Comparison of ENCODE assay signal across 8 cellular contexts in genomic region chr12:108773798-108774788, GRCh38. TPM values are rescaled to one million over a fixed set of nuclear protein-coding genes. Genes with fewer than 3 reads are reported as not detected.
DNase-seq lines count a peak whose midpoint lies in the region; ATAC-seq and TF ChIP-seq lines count a peak whose summit lies in the region.

No MANE protein-coding gene starts in this region.

- peak overlapping the region; percentile 19 for H3K9ac ChIP-seq in mucosa of stomach (ENCODE audit: low read length)

- H3K4me1 ChIP-seq in HAP-1: peaks cover 9% of the 10 kb centered on the region; the same call in 1 of the 2 replicates
- peaks cover 0 to 35% (median 0%) of the 10 kb centered on the region in 4 donors for H3K4me1 ChIP-seq in Peyer's patch
- peaks cover 13% of the 10 kb centered on the region for H3K4me1 ChIP-seq in mucosa of stomach (ENCODE audit: control insufficient read depth, insufficient read depth, low read length)
- no peaks in the 10 kb centered on the region for H3K4me1 ChIP-seq in CD4-positive, alpha-beta memory T cell (ENCODE audit: insufficient read depth, low read length)

- CTCF ChIA-PET in CD4-positive, alpha-beta memory T cell (lab: Charles Lee; ENCODE audit: partially characterized antibody): no interaction called here

- no peak overlapping the region for H3K4me3 ChIP-seq in HAP-1
- peak overlapping the region in 1 of 4 donors; percentile 8 for H3K4me3 ChIP-seq in Peyer's patch
- no peak overlapping the region for H3K4me3 ChIP-seq in mucosa of stomach (ENCODE audit: low read length)
- H3K4me3 ChIP-seq in CD4-positive, alpha-beta memory T cell (ENCODE audit: low read length in 2 of 2): no peak overlapping the region

- peak; percentile 17 to 27 for TF ChIP-seq POLR2A in Peyer's patch (IDR thresholded peaks at IDR 0.05)

- H3K27me3 ChIP-seq in HAP-1 (ENCODE audit: low read depth): peaks cover under 1% of the 10 kb centered on the region; the same call in 1 of the 2 replicates
- no peaks in the 10 kb centered on the region for H3K27me3 ChIP-seq in Peyer's patch
- no peaks in the 10 kb centered on the region for H3K27me3 ChIP-seq in mucosa of stomach (ENCODE audit: control insufficient read depth, insufficient read depth, low read length)
- no peaks in the 10 kb centered on the region for H3K27me3 ChIP-seq in CD4-positive, alpha-beta memory T cell (ENCODE audit: insufficient read depth, low read length)

- H3K27ac ChIP-seq in Peyer's patch: peak overlapping the region; percentile 42 to 83 (median 70)
- H3K27ac ChIP-seq in CD4-positive, alpha-beta memory T cell (ENCODE audit: low read depth, low read length): no peak overlapping the region

- TF ChIP-seq CTCF in Peyer's patch (IDR thresholded peaks at IDR 0.05): no peak

- POLR2A ChIA-PET in CD4-positive, alpha-beta memory T cell (lab: Charles Lee; ENCODE audit: partially characterized antibody): no interaction called here

- DNase-seq in HAP-1 (ENCODE audit: low spot score in 2 of 2) (peak; percentile 34 to 44), Peyer's patch (peak; percentile 24 to 87 (median 79))
- no peak for DNase-seq in activated CD4-positive, alpha-beta T cell treated with anti-CD3 and anti-CD28 coated beads for 48 hours
- no peak for DNase-seq in CD4-positive, alpha-beta memory T cell

- H3K9me3 ChIP-seq in HAP-1: no peaks in the 10 kb centered on the region
- H3K9me3 ChIP-seq in Peyer's patch: no peaks in the 10 kb centered on the region
- no peaks in the 10 kb centered on the region for H3K9me3 ChIP-seq in mucosa of stomach (ENCODE audit: control insufficient read depth, low read length)
- no peaks in the 10 kb centered on the region for H3K9me3 ChIP-seq in CD4-positive, alpha-beta memory T cell (ENCODE audit: control insufficient read depth in 1 of 2, low read length in 2 of 2)

- in situ Hi-C loops in HAP-1 (cut with MboI; ENCODE audit: low sequenced_read_pairs): no loop called here

- no peaks in the 10 kb centered on the region for H3K36me3 ChIP-seq in HAP-1 (replicated peaks)
- H3K36me3 ChIP-seq in Peyer's patch: no peaks in the 10 kb centered on the region
- no peaks in the 10 kb centered on the region for H3K36me3 ChIP-seq in mucosa of stomach (ENCODE audit: control insufficient read depth, insufficient read depth, low read length)
- no peaks in the 10 kb centered on the region for H3K36me3 ChIP-seq in CD4-positive, alpha-beta memory T cell (ENCODE audit: insufficient read depth, low read length)

- H3K4me1 Mint-ChIP-seq in CD4-positive, alpha-beta memory T cell: peaks cover 0 to 3% (median 1%) of the 10 kb centered on the region in 4 donors

- peaks cover 4 to 8% of the 10 kb centered on the region in 2 donors for H3K27me3 Mint-ChIP-seq in CD4-positive, alpha-beta memory T cell

- H3K9me3 Mint-ChIP-seq in CD4-positive, alpha-beta memory T cell: no peaks in the 10 kb centered on the region

- H3K36me3 Mint-ChIP-seq in CD4-positive, alpha-beta memory T cell: no peaks in the 10 kb centered on the region

- no peak overlapping the region for H3K4me3 Mint-ChIP-seq in CD4-positive, alpha-beta memory T cell

- peak; percentile 84 for ATAC-seq in esophagus mucosa
- ATAC-seq in GM18870 (IDR thresholded peaks at IDR 0.05; ENCODE audit: unreplicated experiment): no peak
- ATAC-seq in GM21528 (IDR thresholded peaks at IDR 0.05; ENCODE audit: low FRiP score, unreplicated experiment): no peak

- peak overlapping the region in 1 of 7 donors; percentile 23 for H3K27ac Mint-ChIP-seq in CD4-positive, alpha-beta memory T cell

- intact Hi-C loops in CD4-positive, alpha-beta memory T cell (cut with micrococcal nuclease): no loop called here

RNA-seq across cellular contexts. Expression of gene CORO1C, which starts 42.8 kb away (rescaled TPM):
- total RNA-seq in Peyer's patch: 100 to 1,000 TPM in 1 of 4 donors, 10 to 100 TPM in 3; 76.3 to 144 (median 87.4) TPM
- 107 TPM for total RNA-seq in esophagus mucosa
- 10 to 100 TPM; 10.3 to 11.9 TPM for total RNA-seq in CD4-positive, alpha-beta memory T cell
- 10 to 100 TPM in 1 of 2 donors, 1 to 10 TPM in 1; 8.0 to 12.6 TPM for polyA plus RNA-seq in CD4-positive, alpha-beta memory T cell

Comparison
In these comparisons a context has a peak if more than half of its experiments do, and no peak if none do; other contexts are left out.
1. DNase-seq: peak in HAP-1 (2 of 2) and Peyer's patch (3 of 3); none in activated CD4-positive, alpha-beta T cell treated with anti-CD3 and anti-CD28 coated beads for 48 hours (single experiment) and CD4-positive, alpha-beta memory T cell (0 of 5).